ENCODE assay signal across 17 cellular contexts in the genomic region with DNA sequence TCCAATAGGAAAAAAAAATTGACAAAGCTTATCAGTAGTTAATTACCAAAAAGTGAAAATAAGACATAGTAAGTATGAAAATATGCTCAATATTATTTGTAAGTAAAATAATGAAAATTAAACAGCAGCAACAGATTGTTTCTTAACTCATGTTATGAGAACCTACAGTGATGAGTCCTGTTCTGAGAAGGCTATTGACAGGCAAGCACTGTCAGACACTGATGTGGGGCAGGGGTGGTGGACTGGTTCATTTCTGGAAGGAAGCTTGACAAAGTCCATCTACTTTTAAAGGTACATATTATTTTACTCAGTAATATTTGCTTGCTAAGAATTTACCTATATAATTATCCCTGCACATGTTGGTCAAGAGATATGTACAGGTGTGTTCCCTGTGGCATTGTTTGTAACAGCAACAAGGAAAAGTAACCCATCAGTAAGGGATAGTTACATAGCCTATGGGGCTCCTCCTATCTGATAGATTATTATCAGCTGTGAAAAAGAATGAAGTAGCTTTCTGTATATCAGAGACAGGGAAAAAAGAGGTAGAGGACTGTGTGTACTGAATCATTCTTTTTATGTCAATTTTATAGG.
A peak's percentile ranks its signal among the peaks of the same experiment; 100 is the strongest.
DNase-seq lines count a peak whose midpoint lies in the region; ATAC-seq and TF ChIP-seq lines count a peak whose summit lies in the region.
"Had no signal": no experiment of that assay in that cellular context is flagged by ENCODE, and none has a peak within 500 bp of the region (broad histone marks: within the 10 kb centered on the region; RNA-seq: fewer than 3 reads in every experiment).

No MANE protein-coding gene starts in this region.

- no peaks in the 10 kb centered on the region for H3K27me3 Mint-ChIP-seq in activated naive CD8-positive, alpha-beta T cell treated with anti-CD3 and anti-CD28 coated beads, Interleukin-2, amount 10 ng/mL, durations not matched to agents 7 days and 5 days
- no peaks in the 10 kb centered on the region for H3K27me3 Mint-ChIP-seq in activated naive CD8-positive, alpha-beta T cell treated with anti-CD3 and anti-CD28 coated beads, Interleukin-2, amount 50 U/mL, for 24 hours
- H3K27me3 Mint-ChIP-seq in stimulated activated memory B cell treated with anti-CD40 and anti-IgM and Interleukin-4, amounts not matched to agents 10 μg/mL and 1 μg/mL and 100 μg/mL, for 72 hours = no peaks in the 10 kb centered on the region

- peak overlapping the region; percentile 11 for H3K4me2 ChIP-seq in Loucy (ENCODE audit: low read depth, low read length, poor library complexity, severe bottlenecking)

- peaks cover 1% of the 10 kb centered on the region for H3K9me3 Mint-ChIP-seq in activated naive CD8-positive, alpha-beta T cell treated with anti-CD3 and anti-CD28 coated beads, Interleukin-2, amount 10 ng/mL, durations not matched to agents 7 days and 5 days
- H3K9me3 Mint-ChIP-seq in activated naive CD8-positive, alpha-beta T cell treated with anti-CD3 and anti-CD28 coated beads, Interleukin-2, amount 50 U/mL, for 24 hours = no peaks in the 10 kb centered on the region
- H3K9me3 Mint-ChIP-seq in stimulated activated memory B cell treated with anti-CD40 and anti-IgM and Interleukin-4, amounts not matched to agents 10 μg/mL and 1 μg/mL and 100 μg/mL, for 72 hours = no peaks in the 10 kb centered on the region

- no peaks in the 10 kb centered on the region for H3K27me3 ChIP-seq in Loucy (ENCODE audit: insufficient read depth, low read length, poor library complexity, severe bottlenecking)
- H3K27me3 ChIP-seq: SJCRH30 had no signal

- no peaks in the 10 kb centered on the region for H3K9me2 ChIP-seq in Loucy (replicated peaks; ENCODE audit: low read depth, low read length)

- POLR2A ChIA-PET in activated naive CD8-positive, alpha-beta T cell treated with anti-CD3 and anti-CD28 coated beads, Interleukin-2, amount 10 ng/mL, durations not matched to agents 7 days and 5 days (lab: Charles Lee) = interaction anchor here (1.0 to 1.5 kb wide), 3 partner anchors 60 to 207 kb away, joined by 4 to 9 read pairs (median 6); partner anchors contain the start of gene ARID5B

- no peaks in the 10 kb centered on the region for H4K20me1 ChIP-seq in Loucy (ENCODE audit: insufficient read depth, low read length, poor library complexity, severe bottlenecking)

- ATAC-seq in activated naive CD8-positive, alpha-beta T cell treated with anti-CD3 and anti-CD28 coated beads, Interleukin-2, amount 10 ng/mL, durations not matched to agents 7 days and 5 days (ENCODE audit: low read depth) = peak; percentile 38
- ATAC-seq in activated naive CD8-positive, alpha-beta T cell treated with anti-CD3 and anti-CD28 coated beads, Interleukin-2, amount 50 U/mL, for 24 hours = no peak
- ATAC-seq in stimulated activated memory B cell treated with anti-CD40 and anti-IgM and Interleukin-4, amounts not matched to agents 10 μg/mL and 1 μg/mL and 100 μg/mL, for 72 hours = no peak
- ATAC-seq in GM21423 (IDR thresholded peaks at IDR 0.05; ENCODE audit: unreplicated experiment) = no peak
- ATAC-seq in GM18498 (IDR thresholded peaks at IDR 0.05; ENCODE audit: unreplicated experiment) = no peak

- peaks cover 21% of the 10 kb centered on the region for H3K36me3 Mint-ChIP-seq in activated naive CD8-positive, alpha-beta T cell treated with anti-CD3 and anti-CD28 coated beads, Interleukin-2, amount 10 ng/mL, durations not matched to agents 7 days and 5 days
- H3K36me3 Mint-ChIP-seq in activated naive CD8-positive, alpha-beta T cell treated with anti-CD3 and anti-CD28 coated beads, Interleukin-2, amount 50 U/mL, for 24 hours (ENCODE audit: low read depth) = no peaks in the 10 kb centered on the region
- no peaks in the 10 kb centered on the region for H3K36me3 Mint-ChIP-seq in stimulated activated memory B cell treated with anti-CD40 and anti-IgM and Interleukin-4, amounts not matched to agents 10 μg/mL and 1 μg/mL and 100 μg/mL, for 72 hours

- H3K4me3 ChIP-seq in Loucy (ENCODE audit: low read length, poor library complexity, severe bottlenecking) = no peak overlapping the region
- H3K4me3 ChIP-seq: HAP-1, SJCRH30 had no signal

- H3K4me1 Mint-ChIP-seq in activated naive CD8-positive, alpha-beta T cell treated with anti-CD3 and anti-CD28 coated beads, Interleukin-2, amount 10 ng/mL, durations not matched to agents 7 days and 5 days = peaks cover 42% of the 10 kb centered on the region
- peaks cover 50% of the 10 kb centered on the region for H3K4me1 Mint-ChIP-seq in activated naive CD8-positive, alpha-beta T cell treated with anti-CD3 and anti-CD28 coated beads, Interleukin-2, amount 50 U/mL, for 24 hours
- H3K4me1 Mint-ChIP-seq in stimulated activated memory B cell treated with anti-CD40 and anti-IgM and Interleukin-4, amounts not matched to agents 10 μg/mL and 1 μg/mL and 100 μg/mL, for 72 hours = peaks cover 82% of the 10 kb centered on the region

- no peaks in the 10 kb centered on the region for H3K79me2 ChIP-seq in Loucy (ENCODE audit: insufficient read depth, low read length)

- H3K27ac ChIP-seq in VCaP = peak overlapping the region; percentile 32; the same call in 1 of the 2 replicates
- H3K27ac ChIP-seq: RWPE1, SJCRH30 had no signal

- no peak for DNase-seq in activated naive CD8-positive, alpha-beta T cell treated with anti-CD3 and anti-CD28 coated beads, Interleukin-2, amount 10 ng/mL, durations not matched to agents 7 days and 5 days
- DNase-seq in activated naive CD8-positive, alpha-beta T cell treated with anti-CD3 and anti-CD28 coated beads, Interleukin-2, amount 50 U/mL, for 24 hours = no peak
- no peak for DNase-seq in islet precursor cell
- DNase-seq: DMS 273 treated with DMSO at 0.1 percent for 48 hours, EL, NCI-H1092, NCI-H2107, NCI-H446, NCI-H82, SJCRH30 had no signal

- peak overlapping the region; percentile 21 for H3K9ac ChIP-seq in Loucy (ENCODE audit: low read depth, low read length, poor library complexity, severe bottlenecking)

- no peak overlapping the region; the same call in 1 of the 2 replicates for H2AFZ ChIP-seq in Loucy (ENCODE audit: low read length)

- H3K9me3 ChIP-seq in Loucy (ENCODE audit: insufficient read depth, low read depth, low read length) = no peaks in the 10 kb centered on the region
- H3K9me3 ChIP-seq: HAP-1, SJCRH30 had no signal

- no peaks in the 10 kb centered on the region for H3K36me3 ChIP-seq in Loucy (ENCODE audit: insufficient read depth, low read length)
- H3K36me3 ChIP-seq: HAP-1, SJCRH30 had no signal

- TF ChIP-seq CTCF in Loucy (conservative IDR thresholded peaks at IDR 0.05; ENCODE audit: low read length) = no peak
- no peak for TF ChIP-seq CTCF in VCaP (conservative IDR thresholded peaks at IDR 0.05)

- H3K4me3 Mint-ChIP-seq in activated naive CD8-positive, alpha-beta T cell treated with anti-CD3 and anti-CD28 coated beads, Interleukin-2, amount 10 ng/mL, durations not matched to agents 7 days and 5 days = no peak overlapping the region
- H3K4me3 Mint-ChIP-seq in activated naive CD8-positive, alpha-beta T cell treated with anti-CD3 and anti-CD28 coated beads, Interleukin-2, amount 50 U/mL, for 24 hours = no peak overlapping the region
- no peak overlapping the region for H3K4me3 Mint-ChIP-seq in stimulated activated memory B cell treated with anti-CD40 and anti-IgM and Interleukin-4, amounts not matched to agents 10 μg/mL and 1 μg/mL and 100 μg/mL, for 72 hours

- H3F3A ChIP-seq in Loucy (ENCODE audit: low read depth) = no peaks in the 10 kb centered on the region

- H3K27ac Mint-ChIP-seq in activated naive CD8-positive, alpha-beta T cell treated with anti-CD3 and anti-CD28 coated beads, Interleukin-2, amount 10 ng/mL, durations not matched to agents 7 days and 5 days = no peak overlapping the region
- no peak overlapping the region for H3K27ac Mint-ChIP-seq in activated naive CD8-positive, alpha-beta T cell treated with anti-CD3 and anti-CD28 coated beads, Interleukin-2, amount 50 U/mL, for 24 hours
- peak overlapping the region; percentile 60 for H3K27ac Mint-ChIP-seq in stimulated activated memory B cell treated with anti-CD40 and anti-IgM and Interleukin-4, amounts not matched to agents 10 μg/mL and 1 μg/mL and 100 μg/mL, for 72 hours

- H3K4me1 ChIP-seq in Loucy (ENCODE audit: insufficient read depth, low read length, poor library complexity, severe bottlenecking) = peaks cover 30% of the 10 kb centered on the region
- H3K4me1 ChIP-seq: HAP-1, SJCRH30 had no signal
